In the genomic region with DNA sequence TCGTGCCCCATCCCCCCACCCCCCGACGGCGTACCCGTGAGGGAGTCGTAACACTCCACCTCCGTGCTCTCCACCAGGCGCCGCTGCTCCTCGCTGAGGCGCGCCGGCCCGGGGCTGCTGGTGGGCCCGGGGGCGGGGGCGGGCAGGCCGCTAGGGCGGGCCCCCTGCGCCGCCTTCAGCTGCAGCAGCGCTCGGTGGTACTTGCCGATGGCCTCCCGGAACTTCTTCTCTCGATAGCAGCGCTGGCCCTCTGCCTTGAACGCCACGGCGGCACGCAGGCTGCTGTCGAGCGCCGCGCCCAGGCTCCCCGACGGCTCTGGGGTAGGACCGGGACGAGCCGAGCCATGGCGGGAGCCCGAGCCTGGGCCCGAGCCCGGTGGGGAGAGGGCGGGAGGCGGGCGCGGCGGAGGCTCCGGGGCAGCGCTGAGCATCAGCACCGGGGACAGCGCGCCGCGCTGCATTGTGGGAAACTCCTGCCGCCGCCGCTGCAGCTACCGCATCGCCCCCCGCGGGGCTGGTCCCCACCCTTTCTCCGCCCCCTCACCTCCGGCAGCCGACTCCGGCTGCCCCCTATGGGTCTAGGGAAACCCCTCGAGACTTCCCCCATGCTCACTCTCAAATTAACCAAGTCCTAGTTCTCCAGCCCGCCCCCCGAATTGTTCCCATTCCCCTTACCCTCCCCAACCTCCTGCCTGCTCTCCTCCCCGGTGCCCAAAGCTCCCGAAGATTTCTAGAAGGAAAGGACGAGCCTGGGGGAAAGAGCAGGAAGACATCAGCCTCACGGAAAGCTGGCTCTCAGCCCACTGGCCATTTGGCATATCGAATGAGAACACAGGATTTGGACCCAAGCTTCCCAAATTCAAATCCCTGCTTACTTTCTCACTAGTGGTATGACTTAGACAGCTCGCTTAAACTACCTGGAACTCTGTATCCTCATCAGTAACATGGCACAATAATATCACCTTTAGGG, we compare ENCODE assay signal across 8 cellular contexts.
DNase-seq lines count a peak whose midpoint lies in the region; ATAC-seq lines count a peak whose summit lies in the region.

A gene (minus strand): TSS at position 464 of the 970 bp plus-strand sequence. CDS start 3 bp downstream, at position 461.

- DNase-seq in activated T-cell treated with anti-CD3 and anti-CD28 coated beads for 1 hour (ENCODE audit: low read depth) (peak; percentile 17), activated T-cell treated with anti-CD3 and anti-CD28 coated beads for 4 hours (no peak), activated T-cell treated with anti-CD3 and anti-CD28 coated beads for 24 hours (ENCODE audit: low read depth) (peak; percentile 13), head of caudate nucleus (peak in 40 of 42 donors; percentile 29 to 87 (median 69)), DMS153 treated with DMSO at 0.1 percent for 48 hours (lab: John Stamatoyannopoulos, UW; ENCODE audit: unreplicated experiment) (no peak), amniotic stem cell (lab: John Stamatoyannopoulos, UW) (no peak)
- DNase-seq in stimulated activated CD8-positive, alpha-beta memory T cell treated with anti-CD3 and anti-CD28 coated beads, Interleukin-15, amount 100 ng/mL, for 24 hours (ENCODE audit: low read depth): peak; percentile 8

- intact Hi-C loops in head of caudate nucleus (cut with DNase I): loop anchor here (2.0 kb wide), 1 partner anchor 79 kb away; no protein-coding TSS in a partner anchor

- ATAC-seq in GM19452 (IDR thresholded peaks at IDR 0.05; ENCODE audit: unreplicated experiment): no peak

Comparison
In these comparisons a context has a peak if more than half of its experiments do, and no peak if none do; other contexts are left out.
1. DNase-seq: peak in activated T-cell treated with anti-CD3 and anti-CD28 coated beads for 1 hour (single experiment), activated T-cell treated with anti-CD3 and anti-CD28 coated beads for 24 hours (single experiment), head of caudate nucleus (40 of 42) and stimulated activated CD8-positive, alpha-beta memory T cell treated with anti-CD3 and anti-CD28 coated beads, Interleukin-15, amount 100 ng/mL, for 24 hours (single experiment); none in activated T-cell treated with anti-CD3 and anti-CD28 coated beads for 4 hours (single experiment), DMS153 treated with DMSO at 0.1 percent for 48 hours (single experiment) and amniotic stem cell (single experiment).